Comparison of ENCODE assay signal across 18 cellular contexts in genomic region chr18:13442451-13442850, GRCh38.
"Had no signal": no experiment of that assay in that cellular context is flagged by ENCODE, and none has a peak within 500 bp of the region (broad histone marks: within the 10 kb centered on the region; RNA-seq: fewer than 3 reads in every experiment).

No MANE protein-coding gene starts in this region.

- H3K4me3 ChIP-seq: heart left ventricle, left lung, lower lobe of right lung, thoracic aorta had no signal

- H3K27ac ChIP-seq: left lung, lower lobe of right lung, neutrophil, thoracic aorta had no signal

- H3K27me3 ChIP-seq: heart left ventricle, left lung, neutrophil had no signal

- H3K36me3 ChIP-seq: left lung, lower lobe of right lung, neutrophil had no signal

- ATAC-seq: activated naive CD8-positive, alpha-beta T cell treated with anti-CD3 and anti-CD28 coated beads, Interleukin-2, amount 50 U/mL, for 24 hours; heart left ventricle; left lung; lower lobe of right lung; sciatic nerve; stimulated activated effector memory CD8-positive, alpha-beta T cell treated with anti-CD3 and anti-CD28 coated beads, Interleukin-12 subunit alpha, Interleukin-12 subunit beta, amount 100 ng/mL, for 72 hours had no signal

- H3K4me1 ChIP-seq: left lung, lower lobe of right lung had no signal

- DNase-seq: activated CD4-positive, alpha-beta T cell treated with anti-CD3 and anti-CD28 coated beads for 48 hours; activated CD4-positive, alpha-beta T cell treated with anti-CD3 and anti-CD28 coated beads, Interleukin-2, amount 50 U/mL, for 48 hours; activated CD8-positive, alpha-beta memory T cell treated with anti-CD3 and anti-CD28 coated beads for 24 hours; activated naive CD8-positive, alpha-beta T cell treated with anti-CD3 and anti-CD28 coated beads, Interleukin-2, amount 50 U/mL, for 24 hours; amygdala; foreskin fibroblast; hypothalamus; left lung; lower lobe of right lung; mesenchymal stem cell; small intestine; stimulated activated CD4-positive, alpha-beta T cell treated with anti-CD3 and anti-CD28 coated beads, Interleukin-4, amount 100 ng/mL, for 24 hours; T-helper 1 cell had no signal

- H3K9me3 ChIP-seq: heart left ventricle, left lung, lower lobe of right lung, neutrophil, thoracic aorta had no signal
